ENCODE assay signal across 9 cellular contexts in the genomic region with DNA sequence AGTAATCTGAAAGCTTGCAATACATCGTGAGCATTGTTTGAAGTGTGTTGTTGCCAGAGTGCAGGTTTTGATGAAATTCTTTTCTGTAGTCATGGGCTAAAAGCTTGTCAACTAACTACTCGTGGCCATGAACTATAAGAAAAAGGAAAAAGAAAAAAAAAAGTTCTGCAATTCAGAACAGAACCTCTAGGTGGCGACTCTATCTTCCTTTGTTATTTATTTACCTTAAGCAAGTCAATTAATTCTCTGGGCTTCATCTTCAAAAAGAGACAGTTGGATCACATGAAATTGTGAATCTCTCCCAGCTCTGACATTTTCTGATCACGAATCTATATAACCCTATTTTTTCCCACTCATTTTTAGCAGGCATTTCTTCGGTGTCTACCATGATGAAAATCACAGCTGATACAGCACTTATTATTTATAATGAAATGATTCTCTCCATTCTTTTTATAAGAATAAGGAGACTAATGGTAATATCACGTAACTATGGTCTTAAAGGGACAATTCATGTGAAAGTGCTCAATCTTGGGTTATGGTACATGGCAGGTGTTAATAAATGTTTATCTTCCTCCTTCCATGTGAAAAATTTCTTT. TPM values are rescaled to one million over a fixed set of nuclear protein-coding genes. Genes with fewer than 3 reads are reported as not detected.
DNase-seq lines count a peak whose midpoint lies in the region; ATAC-seq, FAIRE-seq and TF ChIP-seq lines count a peak whose summit lies in the region.
"Had no signal": no experiment of that assay in that cellular context is flagged by ENCODE, and none has a peak within 500 bp of the region (broad histone marks: within the 10 kb centered on the region; RNA-seq: fewer than 3 reads in every experiment).

No MANE protein-coding gene starts in this region.

- H3K36me3 ChIP-seq in upper lobe of right lung: no peaks in the 10 kb centered on the region

- ATAC-seq in upper lobe of right lung: no peak
- no peak for ATAC-seq in activated T-cell treated with anti-CD3 and anti-CD28 coated beads, Interleukin-2, amount 50 U/mL, for 4 hours

- no peak for FAIRE-seq in HTR-8/SVneo (lab: Jason Lieb, UNC)

- no peak overlapping the region for H3K27ac ChIP-seq in upper lobe of right lung

- no peaks in the 10 kb centered on the region for H3K27me3 ChIP-seq in upper lobe of right lung

- H3K4me1 Mint-ChIP-seq in glutamatergic neuron (ENCODE audit: low read depth, unreplicated experiment): peaks cover 3% of the 10 kb centered on the region
- no peaks in the 10 kb centered on the region for H3K4me1 Mint-ChIP-seq in activated T-cell treated with anti-CD3 and anti-CD28 coated beads, Interleukin-2, amount 50 U/mL, for 4 hours (ENCODE audit: low read depth)
- H3K4me1 Mint-ChIP-seq: activated naive CD8-positive, alpha-beta T cell treated with anti-CD3 and anti-CD28 coated beads, Interleukin-2, amount 10 ng/mL, durations not matched to agents 7 days and 5 days had no signal

- no peaks in the 10 kb centered on the region for H3K4me1 ChIP-seq in upper lobe of right lung

- H3K9me3 ChIP-seq in upper lobe of right lung: no peaks in the 10 kb centered on the region

- intact Hi-C loops in upper lobe of right lung (cut with DNase I): no loop called here

- H3K4me3 ChIP-seq in upper lobe of right lung: no peak overlapping the region

- DNase-seq in SKM-1 treated with dmso at 0.1 percent for 144 hours (lab: John Stamatoyannopoulos, UW; ENCODE audit: unreplicated experiment): peak; percentile 46
- no peak for DNase-seq in SKM-1 (lab: John Stamatoyannopoulos, UW; ENCODE audit: unreplicated experiment)
- peak; percentile 1 for DNase-seq in NCI-H1048 (lab: John Stamatoyannopoulos, UW)
- DNase-seq in SW480 (ENCODE audit: low spot score): peak; percentile 48
- DNase-seq in glutamatergic neuron: no peak
- DNase-seq in upper lobe of right lung: no peak
- no peak for DNase-seq in activated T-cell treated with anti-CD3 and anti-CD28 coated beads, Interleukin-2, amount 50 U/mL, for 4 hours
- no peak for DNase-seq in HTR-8/SVneo (ENCODE audit: insufficient read length, low spot score)
- DNase-seq: activated naive CD8-positive, alpha-beta T cell treated with anti-CD3 and anti-CD28 coated beads, Interleukin-2, amount 10 ng/mL, durations not matched to agents 7 days and 5 days had no signal

- no peak overlapping the region for H3K4me3 Mint-ChIP-seq in glutamatergic neuron (ENCODE audit: unreplicated experiment)
- H3K4me3 Mint-ChIP-seq in activated T-cell treated with anti-CD3 and anti-CD28 coated beads, Interleukin-2, amount 50 U/mL, for 4 hours: no peak overlapping the region
- H3K4me3 Mint-ChIP-seq: activated naive CD8-positive, alpha-beta T cell treated with anti-CD3 and anti-CD28 coated beads, Interleukin-2, amount 10 ng/mL, durations not matched to agents 7 days and 5 days had no signal

- no peak overlapping the region for H3K27ac Mint-ChIP-seq in glutamatergic neuron (ENCODE audit: unreplicated experiment)
- H3K27ac Mint-ChIP-seq: activated naive CD8-positive, alpha-beta T cell treated with anti-CD3 and anti-CD28 coated beads, Interleukin-2, amount 10 ng/mL, durations not matched to agents 7 days and 5 days had no signal

- H3K9me3 Mint-ChIP-seq in glutamatergic neuron (ENCODE audit: unreplicated experiment): no peaks in the 10 kb centered on the region
- H3K9me3 Mint-ChIP-seq in activated T-cell treated with anti-CD3 and anti-CD28 coated beads, Interleukin-2, amount 50 U/mL, for 4 hours: no peaks in the 10 kb centered on the region
- H3K9me3 Mint-ChIP-seq: activated naive CD8-positive, alpha-beta T cell treated with anti-CD3 and anti-CD28 coated beads, Interleukin-2, amount 10 ng/mL, durations not matched to agents 7 days and 5 days had no signal

- no peaks in the 10 kb centered on the region for H3K36me3 Mint-ChIP-seq in glutamatergic neuron (ENCODE audit: unreplicated experiment)
- H3K36me3 Mint-ChIP-seq in activated T-cell treated with anti-CD3 and anti-CD28 coated beads, Interleukin-2, amount 50 U/mL, for 4 hours (ENCODE audit: insufficient read depth): no peaks in the 10 kb centered on the region
- H3K36me3 Mint-ChIP-seq: activated naive CD8-positive, alpha-beta T cell treated with anti-CD3 and anti-CD28 coated beads, Interleukin-2, amount 10 ng/mL, durations not matched to agents 7 days and 5 days had no signal

- no peaks in the 10 kb centered on the region for H3K27me3 Mint-ChIP-seq in glutamatergic neuron (ENCODE audit: unreplicated experiment)
- no peaks in the 10 kb centered on the region for H3K27me3 Mint-ChIP-seq in activated T-cell treated with anti-CD3 and anti-CD28 coated beads, Interleukin-2, amount 50 U/mL, for 4 hours (ENCODE audit: low read depth)

- TF ChIP-seq CTCF in glutamatergic neuron (IDR thresholded peaks at IDR 0.05; ENCODE audit: partially characterized antibody, unreplicated experiment) (peak; percentile 92), upper lobe of right lung (IDR thresholded peaks at IDR 0.05) (peak; percentile 71)

RNA-seq across cellular contexts. Expression of a gene that starts 18.8 kb away (rescaled TPM):
- 3.6 TPM for total RNA-seq in glutamatergic neuron (ENCODE audit: unreplicated experiment)
- not detected for total RNA-seq in upper lobe of right lung
- total RNA-seq in activated T-cell treated with anti-CD3 and anti-CD28 coated beads, Interleukin-2, amount 50 U/mL, for 4 hours: not detected
- total RNA-seq: activated naive CD8-positive, alpha-beta T cell treated with anti-CD3 and anti-CD28 coated beads, Interleukin-2, amount 10 ng/mL, durations not matched to agents 7 days and 5 days had no signal

RNA-seq across cellular contexts. Expression of a gene that starts 45.8 kb away (rescaled TPM):
- total RNA-seq in glutamatergic neuron (ENCODE audit: unreplicated experiment) (11.3 TPM), upper lobe of right lung (11.5 TPM)
- total RNA-seq in activated T-cell treated with anti-CD3 and anti-CD28 coated beads, Interleukin-2, amount 50 U/mL, for 4 hours: 10 to 100 TPM; 38.7 to 43.4 (median 38.9) TPM

Comparison
In these comparisons a context has a peak if more than half of its experiments do, and no peak if none do; other contexts are left out.
1. DNase-seq: peak in SKM-1 treated with dmso at 0.1 percent for 144 hours (single experiment), NCI-H1048 (single experiment) and SW480 (single experiment); none in SKM-1 (single experiment), glutamatergic neuron (single experiment), upper lobe of right lung (single experiment), activated T-cell treated with anti-CD3 and anti-CD28 coated beads, Interleukin-2, amount 50 U/mL, for 4 hours (single experiment) and HTR-8/SVneo (single experiment).